In the genomic region with DNA sequence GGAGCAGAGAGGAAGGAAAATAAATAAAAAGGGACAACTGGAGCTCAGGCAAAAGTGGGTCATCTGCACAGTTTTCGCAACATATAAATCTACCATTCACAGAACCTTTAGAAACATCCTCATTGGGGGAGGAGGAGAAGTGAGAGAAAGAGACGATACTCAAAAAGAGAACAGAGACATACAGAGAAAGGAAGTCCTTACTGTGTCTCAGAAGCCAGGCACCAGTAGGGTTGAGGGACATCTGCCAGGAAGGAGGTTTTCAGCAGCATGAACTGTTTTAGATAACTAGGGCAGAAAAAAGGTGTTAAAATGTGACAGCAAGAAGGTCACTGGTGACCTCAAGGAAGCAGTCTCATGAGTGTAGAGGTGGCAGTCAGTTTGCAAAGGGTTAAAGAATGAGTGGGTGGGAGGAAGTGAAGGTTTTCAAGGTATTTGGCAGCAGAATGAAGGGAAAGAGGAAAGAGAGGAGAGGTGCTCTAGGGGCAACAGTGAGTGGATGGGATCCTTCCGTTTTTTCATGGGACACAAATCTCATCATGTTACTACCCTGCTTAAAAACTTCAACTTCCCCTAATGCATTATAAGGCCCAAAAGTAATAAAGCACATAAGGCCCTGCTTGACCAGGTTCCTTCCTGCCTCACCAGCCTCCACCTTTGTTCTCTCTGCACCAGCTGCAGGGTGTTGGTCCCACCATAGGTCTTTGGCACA, we compare ENCODE assay signal across 1 cellular context.
TF ChIP-seq lines count a peak whose summit lies in the region.

No MANE protein-coding gene starts in this region.

TF ChIP-seq in K562, 482 proteins besides CTCF, POLR2A, EP300 and RAD21 (continued from another document):
- TF ChIP-seq SNIP1 (IDR thresholded peaks at IDR 0.05; ENCODE audit: low read depth) (no peak), HMGN3 (IDR thresholded peaks at IDR 0.05; ENCODE audit: borderline replicate concordance, extremely low read depth, insufficient read length, low read depth, low read length) (no peak), MTA1 (IDR thresholded peaks at IDR 0.05; ENCODE audit: borderline replicate concordance) (peak; percentile 65; the same call in 1 of the 2 replicates), ZNF212 (CRISPR knock-in tag; IDR thresholded peaks at IDR 0.05) (no peak), NRF1 (conservative IDR thresholded peaks at IDR 0.05 in 1 of 2, IDR thresholded peaks at IDR 0.05 in 1 of 2) (no peak), ILK (tag; IDR thresholded peaks at IDR 0.05; ENCODE audit: borderline replicate concordance, low read depth) (no peak), FOXJ2 (tag; IDR thresholded peaks at IDR 0.05) (no peak), CREB1 (IDR thresholded peaks at IDR 0.05) (no peak), CREB1 (CRISPR knock-in tag; IDR thresholded peaks at IDR 0.05) (no peak), SPI1 (IDR thresholded peaks at IDR 0.05; ENCODE audit: borderline replicate concordance, low read depth, low read length) (peak; percentile 78), XRCC5 (IDR thresholded peaks at IDR 0.05; ENCODE audit: low read depth, low read length) (no peak), ZSCAN29 (IDR thresholded peaks at IDR 0.05) (no peak), MTA2 (IDR thresholded peaks at IDR 0.05; ENCODE audit: low read depth) (0 out of 2 replicates have a peak, but pooled peaks have one; percentile 8), BHLHE40 (IDR thresholded peaks at IDR 0.05; ENCODE audit: low read length) (no peak), HCFC1 (IDR thresholded peaks at IDR 0.05; ENCODE audit: low read depth, low read length) (no peak), BDP1 (IDR thresholded peaks at IDR 0.05; ENCODE audit: insufficient read depth, insufficient read length) (no peak), ZFP30 (CRISPR knock-in tag; IDR thresholded peaks at IDR 0.05; ENCODE audit: borderline replicate concordance) (no peak), POLR2AphosphoS5 (IDR thresholded peaks at IDR 0.05; ENCODE audit: control insufficient read depth, insufficient read depth, low read depth, low read length) (no peak), KDM4B (IDR thresholded peaks at IDR 0.05; ENCODE audit: borderline replicate concordance in 2 of 2, low read depth in 1 of 2) (no peak), PML (IDR thresholded peaks at IDR 0.05; ENCODE audit: low read length) (no peak), HDAC1 (IDR thresholded peaks at IDR 0.05) (0 out of 4 replicates have a peak, but pooled peaks of 1 of the 2 experiments have one; percentile 47), SIX5 (IDR thresholded peaks at IDR 0.05; ENCODE audit: borderline replicate concordance in 1 of 2, insufficient read depth in 1 of 2, low read depth in 1 of 2, low read length in 2 of 2) (no peak), ILF3 (IDR thresholded peaks at IDR 0.05; ENCODE audit: borderline replicate concordance) (no peak), POLR3A (IDR thresholded peaks at IDR 0.05; ENCODE audit: borderline replicate concordance, extremely low read depth, insufficient read depth, insufficient read length) (no peak), MCM3 (IDR thresholded peaks at IDR 0.05) (no peak), BCOR (IDR thresholded peaks at IDR 0.05) (no peak), L3MBTL2 (IDR thresholded peaks at IDR 0.05) (peak; percentile 15; the same call in 1 of the 2 replicates), SMARCE1 (IDR thresholded peaks at IDR 0.05) (peak; percentile 59)
- TF ChIP-seq, protein P1, sequence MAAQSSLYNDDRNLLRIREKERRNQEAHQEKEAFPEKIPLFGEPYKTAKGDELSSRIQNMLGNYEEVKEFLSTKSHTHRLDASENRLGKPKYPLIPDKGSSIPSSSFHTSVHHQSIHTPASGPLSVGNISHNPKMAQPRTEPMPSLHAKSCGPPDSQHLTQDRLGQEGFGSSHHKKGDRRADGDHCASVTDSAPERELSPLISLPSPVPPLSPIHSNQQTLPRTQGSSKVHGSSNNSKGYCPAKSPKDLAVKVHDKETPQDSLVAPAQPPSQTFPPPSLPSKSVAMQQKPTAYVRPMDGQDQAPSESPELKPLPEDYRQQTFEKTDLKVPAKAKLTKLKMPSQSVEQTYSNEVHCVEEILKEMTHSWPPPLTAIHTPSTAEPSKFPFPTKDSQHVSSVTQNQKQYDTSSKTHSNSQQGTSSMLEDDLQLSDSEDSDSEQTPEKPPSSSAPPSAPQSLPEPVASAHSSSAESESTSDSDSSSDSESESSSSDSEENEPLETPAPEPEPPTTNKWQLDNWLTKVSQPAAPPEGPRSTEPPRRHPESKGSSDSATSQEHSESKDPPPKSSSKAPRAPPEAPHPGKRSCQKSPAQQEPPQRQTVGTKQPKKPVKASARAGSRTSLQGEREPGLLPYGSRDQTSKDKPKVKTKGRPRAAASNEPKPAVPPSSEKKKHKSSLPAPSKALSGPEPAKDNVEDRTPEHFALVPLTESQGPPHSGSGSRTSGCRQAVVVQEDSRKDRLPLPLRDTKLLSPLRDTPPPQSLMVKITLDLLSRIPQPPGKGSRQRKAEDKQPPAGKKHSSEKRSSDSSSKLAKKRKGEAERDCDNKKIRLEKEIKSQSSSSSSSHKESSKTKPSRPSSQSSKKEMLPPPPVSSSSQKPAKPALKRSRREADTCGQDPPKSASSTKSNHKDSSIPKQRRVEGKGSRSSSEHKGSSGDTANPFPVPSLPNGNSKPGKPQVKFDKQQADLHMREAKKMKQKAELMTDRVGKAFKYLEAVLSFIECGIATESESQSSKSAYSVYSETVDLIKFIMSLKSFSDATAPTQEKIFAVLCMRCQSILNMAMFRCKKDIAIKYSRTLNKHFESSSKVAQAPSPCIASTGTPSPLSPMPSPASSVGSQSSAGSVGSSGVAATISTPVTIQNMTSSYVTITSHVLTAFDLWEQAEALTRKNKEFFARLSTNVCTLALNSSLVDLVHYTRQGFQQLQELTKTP (IDR thresholded peaks at IDR 0.05; ENCODE audit: low read depth in 1 of 2, partially characterized antibody in 2 of 2): no peak
- TF ChIP-seq, protein P2, sequence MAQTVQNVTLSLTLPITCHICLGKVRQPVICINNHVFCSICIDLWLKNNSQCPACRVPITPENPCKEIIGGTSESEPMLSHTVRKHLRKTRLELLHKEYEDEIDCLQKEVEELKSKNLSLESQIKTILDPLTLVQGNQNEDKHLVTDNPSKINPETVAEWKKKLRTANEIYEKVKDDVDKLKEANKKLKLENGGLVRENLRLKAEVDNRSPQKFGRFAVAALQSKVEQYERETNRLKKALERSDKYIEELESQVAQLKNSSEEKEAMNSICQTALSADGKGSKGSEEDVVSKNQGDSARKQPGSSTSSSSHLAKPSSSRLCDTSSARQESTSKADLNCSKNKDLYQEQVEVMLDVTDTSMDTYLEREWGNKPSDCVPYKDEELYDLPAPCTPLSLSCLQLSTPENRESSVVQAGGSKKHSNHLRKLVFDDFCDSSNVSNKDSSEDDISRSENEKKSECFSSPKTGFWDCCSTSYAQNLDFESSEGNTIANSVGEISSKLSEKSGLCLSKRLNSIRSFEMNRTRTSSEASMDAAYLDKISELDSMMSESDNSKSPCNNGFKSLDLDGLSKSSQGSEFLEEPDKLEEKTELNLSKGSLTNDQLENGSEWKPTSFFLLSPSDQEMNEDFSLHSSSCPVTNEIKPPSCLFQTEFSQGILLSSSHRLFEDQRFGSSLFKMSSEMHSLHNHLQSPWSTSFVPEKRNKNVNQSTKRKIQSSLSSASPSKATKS (CRISPR knock-in tag; IDR thresholded peaks at IDR 0.05): no peak
- TF ChIP-seq, protein P3, sequence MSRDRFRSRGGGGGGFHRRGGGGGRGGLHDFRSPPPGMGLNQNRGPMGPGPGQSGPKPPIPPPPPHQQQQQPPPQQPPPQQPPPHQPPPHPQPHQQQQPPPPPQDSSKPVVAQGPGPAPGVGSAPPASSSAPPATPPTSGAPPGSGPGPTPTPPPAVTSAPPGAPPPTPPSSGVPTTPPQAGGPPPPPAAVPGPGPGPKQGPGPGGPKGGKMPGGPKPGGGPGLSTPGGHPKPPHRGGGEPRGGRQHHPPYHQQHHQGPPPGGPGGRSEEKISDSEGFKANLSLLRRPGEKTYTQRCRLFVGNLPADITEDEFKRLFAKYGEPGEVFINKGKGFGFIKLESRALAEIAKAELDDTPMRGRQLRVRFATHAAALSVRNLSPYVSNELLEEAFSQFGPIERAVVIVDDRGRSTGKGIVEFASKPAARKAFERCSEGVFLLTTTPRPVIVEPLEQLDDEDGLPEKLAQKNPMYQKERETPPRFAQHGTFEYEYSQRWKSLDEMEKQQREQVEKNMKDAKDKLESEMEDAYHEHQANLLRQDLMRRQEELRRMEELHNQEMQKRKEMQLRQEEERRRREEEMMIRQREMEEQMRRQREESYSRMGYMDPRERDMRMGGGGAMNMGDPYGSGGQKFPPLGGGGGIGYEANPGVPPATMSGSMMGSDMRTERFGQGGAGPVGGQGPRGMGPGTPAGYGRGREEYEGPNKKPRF (IDR thresholded peaks at IDR 0.05; ENCODE audit: low read depth, low read length): no peak
